20 cellular contexts compared by ENCODE assay signal in the genomic region with DNA sequence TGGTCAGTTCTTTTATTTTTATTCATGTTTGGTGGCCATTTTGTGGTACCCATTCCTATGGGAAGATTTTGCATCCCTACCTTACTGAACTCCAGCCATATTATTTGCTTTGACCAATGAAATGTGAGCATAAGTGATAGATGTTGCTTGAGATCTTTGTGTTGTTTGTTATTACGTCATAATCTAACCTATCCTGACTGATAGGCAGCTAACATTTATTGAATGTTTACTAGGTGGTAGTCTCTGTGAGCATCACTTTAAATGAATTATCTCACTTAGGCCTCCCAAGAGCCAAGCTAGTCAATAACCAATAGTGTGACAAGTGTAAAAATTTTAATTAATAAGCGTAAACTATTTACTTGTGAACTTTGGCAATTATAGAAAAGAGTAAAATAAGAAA.
"Had no signal": no experiment of that assay in that cellular context is flagged by ENCODE, and none has a peak within 500 bp of the region (broad histone marks: within the 10 kb centered on the region; RNA-seq: fewer than 3 reads in every experiment).

No MANE protein-coding gene starts in this region.

- H3K4me1 ChIP-seq: SJCRH30 had no signal

- H3K4me3 ChIP-seq: SJCRH30 had no signal

- H3K4me3 Mint-ChIP-seq: IgD-negative memory B cell had no signal

- H3K27me3 Mint-ChIP-seq: IgD-negative memory B cell had no signal

- H3K27ac ChIP-seq: SJCRH30 had no signal

- H3K27me3 ChIP-seq: SJCRH30 had no signal

- H3K9me3 ChIP-seq: SJCRH30 had no signal

- ATAC-seq: Right ventricle myocardium inferior, SK-N-SH treated with all-trans-retinoic acid at 6 μM for 48 hours had no signal

- DNase-seq: KBM-7, MV-4-11, NCI-H1048, NCI-H1105, NCI-H1417 treated with DMSO at 0.1 percent for 48 hours, NCI-H187, NCI-H2029, NCI-H2081 treated with DMSO at 0.1 percent for 48 hours, NCI-H2171, NCI-H226, NCI-H446, NCI-H510A, NCI-H524 treated with DMSO at 0.1 percent for 48 hours, NCI-H69, NCI-H774, SHP77 treated with DMSO at 0.1 percent for 48 hours, SJCRH30 had no signal
